ENCODE assay signal across 9 cellular contexts in genomic region chr20:47493954-47494293, GRCh38. TPM values are rescaled to one million over a fixed set of nuclear protein-coding genes. Genes with fewer than 3 reads are reported as not detected.
A peak's percentile ranks its signal among the peaks of the same experiment; 100 is the strongest.
DNase-seq lines count a peak whose midpoint lies in the region; ATAC-seq, FAIRE-seq and TF ChIP-seq lines count a peak whose summit lies in the region.
"Had no signal": no experiment of that assay in that cellular context is flagged by ENCODE, and none has a peak within 500 bp of the region (broad histone marks: within the 10 kb centered on the region; RNA-seq: fewer than 3 reads in every experiment).

No MANE protein-coding gene starts in this region.

- no peaks in the 10 kb centered on the region for H3K36me3 ChIP-seq in CD8-positive, alpha-beta T cell (ENCODE audit: insufficient read depth, low read length)
- H3K36me3 ChIP-seq in Karpas-422 (ENCODE audit: insufficient read depth, low read length) (no peaks in the 10 kb centered on the region), pancreas (no peaks in the 10 kb centered on the region)

- no peaks in the 10 kb centered on the region for H4K20me1 ChIP-seq in Karpas-422 (ENCODE audit: insufficient read depth, low read depth, low read length)

- CTCF ChIA-PET in CD8-positive, alpha-beta T cell (lab: Charles Lee) = interaction anchor here (1.2 kb wide), 1 partner anchor 9 kb away, joined by 7 read pairs; no protein-coding TSS in a partner anchor
- CTCF ChIA-PET in MCF 10A (lab: Yijun Ruan, JAX) = interaction anchor here (0.5 to 2.1 kb wide), 10 partner anchors 9 to 736 kb away, joined by 3 to 18 read pairs (median 3); partner anchors contain the start of gene NCOA3

- no peaks in the 10 kb centered on the region for H3K36me3 Mint-ChIP-seq in CD8-positive, alpha-beta T cell
- no peaks in the 10 kb centered on the region for H3K36me3 Mint-ChIP-seq in MCF 10A (ENCODE audit: insufficient read depth, unreplicated experiment)

- H3K79me2 ChIP-seq in Karpas-422 (ENCODE audit: low read length) = no peaks in the 10 kb centered on the region

- H3K4me3 ChIP-seq in CD8-positive, alpha-beta T cell (ENCODE audit: low read depth, low read length) = no peak overlapping the region
- peak overlapping the region; percentile 9; the same call in 1 of the 2 replicates for H3K4me3 ChIP-seq in Karpas-422 (ENCODE audit: low read length)
- peak overlapping the region in 1 of 4 donors; percentile 20 for H3K4me3 ChIP-seq in pancreas

- no peaks in the 10 kb centered on the region for H3K9me3 Mint-ChIP-seq in CD8-positive, alpha-beta T cell
- no peaks in the 10 kb centered on the region for H3K9me3 Mint-ChIP-seq in MCF 10A (ENCODE audit: unreplicated experiment)

- 0 out of 2 replicates have a peak overlapping the region, but pooled peaks have one; percentile 31 for H3K9ac ChIP-seq in Karpas-422 (ENCODE audit: low read length)

- no peak for DNase-seq in CD8-positive, alpha-beta T cell
- DNase-seq in Karpas-422 (no peak), MCF 10A (ENCODE audit: unreplicated experiment) (no peak), pancreas (peak in 3 of 6 donors; percentile 16 to 34 (median 25)), AG20443 (ENCODE audit: low spot score) (no peak), NCI-H1092 (lab: John Stamatoyannopoulos, UW) (no peak), islet precursor cell (no peak)

- H3K9me3 ChIP-seq in CD8-positive, alpha-beta T cell (ENCODE audit: low read length) = no peaks in the 10 kb centered on the region
- H3K9me3 ChIP-seq in Karpas-422 (ENCODE audit: low read length) = no peaks in the 10 kb centered on the region
- H3K9me3 ChIP-seq in pancreas = no peaks in the 10 kb centered on the region

- no peaks in the 10 kb centered on the region for H3K27me3 ChIP-seq in CD8-positive, alpha-beta T cell (ENCODE audit: insufficient read depth, low read length)
- H3K27me3 ChIP-seq in Karpas-422 (ENCODE audit: low read length) (no peaks in the 10 kb centered on the region), pancreas (no peaks in the 10 kb centered on the region)

- peaks cover 21% of the 10 kb centered on the region for H3K4me1 ChIP-seq in CD8-positive, alpha-beta T cell (ENCODE audit: insufficient read depth, low read length)
- peaks cover 22% of the 10 kb centered on the region for H3K4me1 ChIP-seq in Karpas-422 (ENCODE audit: low read length)
- peaks cover 6 to 17% (median 17%) of the 10 kb centered on the region in 3 donors for H3K4me1 ChIP-seq in pancreas

- H2AFZ ChIP-seq in Karpas-422 (ENCODE audit: low read length) = peak overlapping the region; percentile 44; the same call in 1 of the 2 replicates

- POLR2A ChIA-PET in CD8-positive, alpha-beta T cell (lab: Charles Lee) = interaction anchor here (2.9 kb wide), 1 partner anchor 8 kb away, joined by 16 read pairs; the partner anchor contains the start of gene NCOA3
- POLR2A ChIA-PET in MCF 10A (lab: Yijun Ruan, JAX) = interaction anchor here (0.6 to 3.9 kb wide), 41 partner anchors 9 to 1514 kb away, joined by 3 to 192 read pairs (median 5); partner anchors contain the start of genes NCOA3 and ZMYND8

- H3K9me2 ChIP-seq in Karpas-422 (replicated peaks; ENCODE audit: insufficient read depth, low read length) = no peaks in the 10 kb centered on the region

- intact Hi-C loops in CD8-positive, alpha-beta T cell (cut with DNase I, micrococcal nuclease) = no loop called here
- intact Hi-C loops in MCF 10A (cut with micrococcal nuclease) (no loop called here), pancreas (cut with DNase I) (no loop called here)

- no peak overlapping the region for H3K4me3 Mint-ChIP-seq in CD8-positive, alpha-beta T cell
- H3K4me3 Mint-ChIP-seq in MCF 10A (ENCODE audit: unreplicated experiment) = peak overlapping the region; percentile 44

- no peak for FAIRE-seq in pancreas (lab: Jason Lieb, UNC)
- FAIRE-seq: islet of Langerhans had no signal

- H3K4me2 ChIP-seq in Karpas-422 (ENCODE audit: low read depth, low read length, poor library complexity, severe bottlenecking) = peak overlapping the region; percentile 49

- TF ChIP-seq CTCF in CD8-positive, alpha-beta T cell (IDR thresholded peaks at IDR 0.05) = no peak
- no peak for TF ChIP-seq CTCF in MCF 10A (IDR thresholded peaks at IDR 0.05; ENCODE audit: unreplicated experiment)
- TF ChIP-seq CTCF in pancreas (IDR thresholded peaks at IDR 0.05) = no peak

- H3K4me1 Mint-ChIP-seq in CD8-positive, alpha-beta T cell (ENCODE audit: low read depth) = peaks cover 26% of the 10 kb centered on the region
- peaks cover 13% of the 10 kb centered on the region for H3K4me1 Mint-ChIP-seq in MCF 10A (ENCODE audit: insufficient read depth, unreplicated experiment)

- no peak for ATAC-seq in CD8-positive, alpha-beta T cell
- ATAC-seq in pancreas (peak; percentile 60 to 76 (median 74)), HG03469 (IDR thresholded peaks at IDR 0.05; ENCODE audit: unreplicated experiment) (no peak)

- H3K27me3 Mint-ChIP-seq in CD8-positive, alpha-beta T cell (ENCODE audit: low read depth) = no peaks in the 10 kb centered on the region
- no peaks in the 10 kb centered on the region for H3K27me3 Mint-ChIP-seq in MCF 10A (ENCODE audit: insufficient read depth, unreplicated experiment)

- H3K27ac Mint-ChIP-seq in CD8-positive, alpha-beta T cell = peak overlapping the region; percentile 43
- H3K27ac Mint-ChIP-seq in MCF 10A (ENCODE audit: low read depth, unreplicated experiment) = peak overlapping the region; percentile 27

- WGBS in pancreas, 2 donors = 8 to 20% methylated on average over 2 of the region's 2 CpGs

- H3K27ac ChIP-seq in CD8-positive, alpha-beta T cell (ENCODE audit: low read depth, low read length) = no peak overlapping the region
- H3K27ac ChIP-seq in Karpas-422 (ENCODE audit: low read length) (no peak overlapping the region), pancreas (peak overlapping the region; percentile 0 to 79 (median 34))

- BruUV-seq in MCF 10A (replicated peaks; lab: Mats Ljungman, UMichigan) = no TSS peak

RNA-seq across cellular contexts. Expression of gene NCOA3, which starts 7.8 kb away (rescaled TPM):
- total RNA-seq in CD8-positive, alpha-beta T cell = 10 to 100 TPM; 45.1 to 47.1 TPM
- 67.2 and 90.0 TPM in 2 replicates for total RNA-seq in Karpas-422 (2014; rRNA removed; shearing (Covaris generic); ENCODE audit: low replicate concordance)
- 61.4 and 68.6 TPM in 2 replicates for total RNA-seq in MCF 10A (2022)
- total RNA-seq in pancreas = 10 to 100 TPM in 4 of 6 donors, 1 to 10 TPM in 2; 8.9 to 17.4 (median 11.6) TPM
- 1 to 10 TPM; 3.6 to 5.0 TPM for polyA plus RNA-seq in pancreas

Comparison
In these comparisons a context has a peak if more than half of its experiments do, and no peak if none do; other contexts are left out.
1. ATAC-seq: peak in pancreas (4 of 4); none in CD8-positive, alpha-beta T cell (single experiment) and HG03469 (single experiment).
2. H3K27ac ChIP-seq: peak in pancreas (4 of 4); none in CD8-positive, alpha-beta T cell (single experiment) and Karpas-422 (single experiment).